Comparison of ENCODE assay signal across 15 cellular contexts in genomic region chr2:230920167-230920566, GRCh38. TPM values are rescaled to one million over a fixed set of nuclear protein-coding genes. Genes with fewer than 3 reads are reported as not detected.
A peak's percentile ranks its signal among the peaks of the same experiment; 100 is the strongest.
DNase-seq lines count a peak whose midpoint lies in the region; ATAC-seq and TF ChIP-seq lines count a peak whose summit lies in the region.
"Had no signal": no experiment of that assay in that cellular context is flagged by ENCODE, and none has a peak within 500 bp of the region (broad histone marks: within the 10 kb centered on the region; RNA-seq: fewer than 3 reads in every experiment).

No MANE protein-coding gene starts in this region.

- H3K9me3 Mint-ChIP-seq in CD8-positive, alpha-beta T cell, result no peaks in the 10 kb centered on the region
- no peaks in the 10 kb centered on the region for H3K9me3 Mint-ChIP-seq in memory B cell

- no peaks in the 10 kb centered on the region for H3K9me3 ChIP-seq in CD8-positive, alpha-beta T cell (ENCODE audit: low read length)
- H3K9me3 ChIP-seq in smooth muscle cell (replicated peaks; ENCODE audit: low read depth), result no peaks in the 10 kb centered on the region
- H3K9me3 ChIP-seq: gastroesophageal sphincter, prostate gland had no signal

- 85% methylated on average over 2 of the region's 2 CpGs for WGBS in smooth muscle cell (ENCODE audit: low lambda C conversion rate)

- no peaks in the 10 kb centered on the region for H4K20me1 ChIP-seq in smooth muscle cell (ENCODE audit: low read depth)

- no peaks in the 10 kb centered on the region for H3K27me3 ChIP-seq in CD8-positive, alpha-beta T cell (ENCODE audit: insufficient read depth, low read length)
- no peaks in the 10 kb centered on the region for H3K27me3 ChIP-seq in smooth muscle cell (ENCODE audit: low read depth)

- no peak overlapping the region for H2AFZ ChIP-seq in smooth muscle cell (ENCODE audit: low read depth)

- H3K4me1 Mint-ChIP-seq in CD8-positive, alpha-beta T cell (ENCODE audit: low read depth), result peaks cover 77% of the 10 kb centered on the region
- peaks cover 27% of the 10 kb centered on the region for H3K4me1 Mint-ChIP-seq in memory B cell

- H3K4me1 ChIP-seq in CD8-positive, alpha-beta T cell (ENCODE audit: insufficient read depth, low read length), result peaks cover 42% of the 10 kb centered on the region
- H3K4me1 ChIP-seq in smooth muscle cell (ENCODE audit: low read depth), result no peaks in the 10 kb centered on the region
- H3K4me1 ChIP-seq: gastroesophageal sphincter, prostate gland had no signal

- H3K79me2 ChIP-seq in smooth muscle cell (ENCODE audit: low read depth), result no peaks in the 10 kb centered on the region

- H3K9ac ChIP-seq in smooth muscle cell (ENCODE audit: low read depth), result no peak overlapping the region

- H3K36me3 ChIP-seq in CD8-positive, alpha-beta T cell (ENCODE audit: insufficient read depth, low read length), result no peaks in the 10 kb centered on the region
- no peaks in the 10 kb centered on the region for H3K36me3 ChIP-seq in smooth muscle cell (ENCODE audit: low read depth)
- H3K36me3 ChIP-seq: gastroesophageal sphincter, prostate gland had no signal

- no peak for TF ChIP-seq CTCF in CD8-positive, alpha-beta T cell (IDR thresholded peaks at IDR 0.05)
- TF ChIP-seq CTCF in GM12875 (IDR thresholded peaks at IDR 0.05; ENCODE audit: borderline replicate concordance, insufficient read depth, low read depth, low read length) (no peak), smooth muscle cell (IDR thresholded peaks at IDR 0.05; ENCODE audit: borderline replicate concordance, insufficient read depth, poor library complexity, severe bottlenecking) (no peak)

- DNase-seq in CD8-positive, alpha-beta T cell, result no peak
- peak; percentile 61 for DNase-seq in activated CD8-positive, alpha-beta memory T cell treated with anti-CD3 and anti-CD28 coated beads for 24 hours
- DNase-seq in memory B cell (ENCODE audit: low spot score in 2 of 2) (no peak), smooth muscle cell (lab: John Stamatoyannopoulos, UW; ENCODE audit: unreplicated experiment) (no peak), NCI-H748 treated with DMSO at 0.1 percent for 48 hours (lab: John Stamatoyannopoulos, UW) (no peak)
- DNase-seq: DMS53, NCI-H146, NCI-H510A had no signal

- H3K36me3 Mint-ChIP-seq in CD8-positive, alpha-beta T cell, result peaks cover 4% of the 10 kb centered on the region
- H3K36me3 Mint-ChIP-seq in memory B cell, result peaks cover 1% of the 10 kb centered on the region

- no peak overlapping the region for H3K4me3 ChIP-seq in CD8-positive, alpha-beta T cell (ENCODE audit: low read depth, low read length)
- H3K4me3 ChIP-seq in GM12875 (ENCODE audit: low read depth, low read length), result peak overlapping the region; percentile 11
- no peak overlapping the region for H3K4me3 ChIP-seq in smooth muscle cell
- H3K4me3 ChIP-seq: coronary artery, gastroesophageal sphincter, prostate gland had no signal

- no peak overlapping the region for H3K4me2 ChIP-seq in smooth muscle cell

- peaks cover 2% of the 10 kb centered on the region for H3K27me3 Mint-ChIP-seq in CD8-positive, alpha-beta T cell (ENCODE audit: low read depth)
- no peaks in the 10 kb centered on the region for H3K27me3 Mint-ChIP-seq in memory B cell

- peak overlapping the region; percentile 67 for H3K27ac Mint-ChIP-seq in CD8-positive, alpha-beta T cell
- H3K27ac Mint-ChIP-seq in memory B cell, result peak overlapping the region; percentile 70

- H3K27ac ChIP-seq in CD8-positive, alpha-beta T cell (ENCODE audit: low read depth, low read length), result no peak overlapping the region
- H3K27ac ChIP-seq in smooth muscle cell (ENCODE audit: low read depth), result no peak overlapping the region
- H3K27ac ChIP-seq: coronary artery, epithelial cell of prostate, gastroesophageal sphincter, prostate gland had no signal

- no peaks in the 10 kb centered on the region for H3F3A ChIP-seq in smooth muscle cell (ENCODE audit: low read depth)

- intact Hi-C loops in CD8-positive, alpha-beta T cell (cut with DNase I, micrococcal nuclease), result loop anchor here in 1 of 2 experiments (5.0 kb wide), 1 partner anchor 52 kb away; no protein-coding TSS in a partner anchor

- POLR2A ChIA-PET in CD8-positive, alpha-beta T cell (lab: Charles Lee), result no interaction called here

- CTCF ChIA-PET in CD8-positive, alpha-beta T cell (lab: Charles Lee), result interaction anchor here (0.7 to 2.0 kb wide), 3 partner anchors 14 to 72 kb away, joined by 4 to 8 read pairs (median 4); no protein-coding TSS in a partner anchor

- ATAC-seq in CD8-positive, alpha-beta T cell, result no peak
- ATAC-seq in memory B cell (ENCODE audit: low read depth) (no peak), GM21423 (IDR thresholded peaks at IDR 0.05; ENCODE audit: unreplicated experiment) (no peak)
- ATAC-seq: gastroesophageal sphincter had no signal

- H3K4me3 Mint-ChIP-seq in CD8-positive, alpha-beta T cell, result peak overlapping the region; percentile 61
- H3K4me3 Mint-ChIP-seq in memory B cell, result peak overlapping the region; percentile 79

RNA-seq across cellular contexts. Expression of gene GPR55, which starts 4.9 kb away (rescaled TPM):
- total RNA-seq in CD8-positive, alpha-beta T cell, result 1 to 10 TPM; 3.2 to 3.4 TPM
- not detected in 2 replicates for total RNA-seq in smooth muscle cell
- polyA plus RNA-seq in smooth muscle cell, result not detected in 2 replicates
- polyA plus RNA-seq: BJ had no signal

RNA-seq across cellular contexts. Expression of gene ITM2C, which starts 55.4 kb away (rescaled TPM):
- total RNA-seq in CD8-positive, alpha-beta T cell, result 10 to 100 TPM; 23.2 to 27.4 TPM
- total RNA-seq in smooth muscle cell, result 344 and 532 TPM in 2 replicates
- polyA plus RNA-seq in smooth muscle cell, result 458 and 600 TPM in 2 replicates

Comparison
In these comparisons a context has a peak if more than half of its experiments do, and no peak if none do; other contexts are left out.
1. RNA of gene ITM2C, which starts 55.4 kb away (total RNA-seq): 344 to 532 TPM in smooth muscle cell; 23.2 to 27.4 TPM in CD8-positive, alpha-beta T cell; every median in the first group is over 10 times any median in the second.